In the genomic region with DNA sequence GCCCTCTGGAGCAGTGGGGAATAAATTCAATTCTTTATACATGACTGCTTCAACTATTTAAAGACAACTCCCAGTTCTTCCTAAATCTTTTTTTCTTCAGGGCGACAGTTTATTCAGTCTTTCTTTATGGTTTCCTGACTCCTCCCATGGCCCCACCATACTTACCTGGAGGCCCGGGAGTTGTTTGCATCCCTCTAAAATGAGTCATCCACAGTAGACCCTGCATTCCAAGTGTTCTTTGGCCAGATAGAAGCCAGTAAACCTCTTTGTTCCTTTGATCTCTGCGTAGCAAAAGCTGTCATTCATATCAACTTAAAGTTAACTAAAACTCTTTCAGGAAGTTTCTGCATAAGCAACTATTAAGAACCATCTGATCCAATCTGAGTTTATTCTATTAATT, we compare ENCODE assay signal across 1 cellular context.
A peak's percentile ranks its signal among the peaks of the same experiment; 100 is the strongest.
TF ChIP-seq lines count a peak whose summit lies in the region.

No MANE protein-coding gene starts in this region.

TF ChIP-seq in HepG2, 621 proteins besides CTCF, POLR2A, EP300 and RAD21 (continued from another document and continues in another):
- TF ChIP-seq, protein P1, sequence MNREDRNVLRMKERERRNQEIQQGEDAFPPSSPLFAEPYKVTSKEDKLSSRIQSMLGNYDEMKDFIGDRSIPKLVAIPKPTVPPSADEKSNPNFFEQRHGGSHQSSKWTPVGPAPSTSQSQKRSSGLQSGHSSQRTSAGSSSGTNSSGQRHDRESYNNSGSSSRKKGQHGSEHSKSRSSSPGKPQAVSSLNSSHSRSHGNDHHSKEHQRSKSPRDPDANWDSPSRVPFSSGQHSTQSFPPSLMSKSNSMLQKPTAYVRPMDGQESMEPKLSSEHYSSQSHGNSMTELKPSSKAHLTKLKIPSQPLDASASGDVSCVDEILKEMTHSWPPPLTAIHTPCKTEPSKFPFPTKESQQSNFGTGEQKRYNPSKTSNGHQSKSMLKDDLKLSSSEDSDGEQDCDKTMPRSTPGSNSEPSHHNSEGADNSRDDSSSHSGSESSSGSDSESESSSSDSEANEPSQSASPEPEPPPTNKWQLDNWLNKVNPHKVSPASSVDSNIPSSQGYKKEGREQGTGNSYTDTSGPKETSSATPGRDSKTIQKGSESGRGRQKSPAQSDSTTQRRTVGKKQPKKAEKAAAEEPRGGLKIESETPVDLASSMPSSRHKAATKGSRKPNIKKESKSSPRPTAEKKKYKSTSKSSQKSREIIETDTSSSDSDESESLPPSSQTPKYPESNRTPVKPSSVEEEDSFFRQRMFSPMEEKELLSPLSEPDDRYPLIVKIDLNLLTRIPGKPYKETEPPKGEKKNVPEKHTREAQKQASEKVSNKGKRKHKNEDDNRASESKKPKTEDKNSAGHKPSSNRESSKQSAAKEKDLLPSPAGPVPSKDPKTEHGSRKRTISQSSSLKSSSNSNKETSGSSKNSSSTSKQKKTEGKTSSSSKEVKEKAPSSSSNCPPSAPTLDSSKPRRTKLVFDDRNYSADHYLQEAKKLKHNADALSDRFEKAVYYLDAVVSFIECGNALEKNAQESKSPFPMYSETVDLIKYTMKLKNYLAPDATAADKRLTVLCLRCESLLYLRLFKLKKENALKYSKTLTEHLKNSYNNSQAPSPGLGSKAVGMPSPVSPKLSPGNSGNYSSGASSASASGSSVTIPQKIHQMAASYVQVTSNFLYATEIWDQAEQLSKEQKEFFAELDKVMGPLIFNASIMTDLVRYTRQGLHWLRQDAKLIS (CRISPR knock-in tag; IDR thresholded peaks at IDR 0.05) = no peak
- TF ChIP-seq, protein P2, sequence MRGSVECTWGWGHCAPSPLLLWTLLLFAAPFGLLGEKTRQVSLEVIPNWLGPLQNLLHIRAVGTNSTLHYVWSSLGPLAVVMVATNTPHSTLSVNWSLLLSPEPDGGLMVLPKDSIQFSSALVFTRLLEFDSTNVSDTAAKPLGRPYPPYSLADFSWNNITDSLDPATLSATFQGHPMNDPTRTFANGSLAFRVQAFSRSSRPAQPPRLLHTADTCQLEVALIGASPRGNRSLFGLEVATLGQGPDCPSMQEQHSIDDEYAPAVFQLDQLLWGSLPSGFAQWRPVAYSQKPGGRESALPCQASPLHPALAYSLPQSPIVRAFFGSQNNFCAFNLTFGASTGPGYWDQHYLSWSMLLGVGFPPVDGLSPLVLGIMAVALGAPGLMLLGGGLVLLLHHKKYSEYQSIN (CRISPR knock-in tag; IDR thresholded peaks at IDR 0.05; ENCODE audit: borderline replicate concordance) = no peak
- TF ChIP-seq ZNF138 (CRISPR knock-in tag; IDR thresholded peaks at IDR 0.05; ENCODE audit: low read depth) = no peak
- TF ChIP-seq, protein P3, sequence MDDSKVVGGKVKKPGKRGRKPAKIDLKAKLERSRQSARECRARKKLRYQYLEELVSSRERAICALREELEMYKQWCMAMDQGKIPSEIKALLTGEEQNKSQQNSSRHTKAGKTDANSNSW (CRISPR knock-in tag; IDR thresholded peaks at IDR 0.05; ENCODE audit: borderline replicate concordance) = no peak
- TF ChIP-seq, protein P4, sequence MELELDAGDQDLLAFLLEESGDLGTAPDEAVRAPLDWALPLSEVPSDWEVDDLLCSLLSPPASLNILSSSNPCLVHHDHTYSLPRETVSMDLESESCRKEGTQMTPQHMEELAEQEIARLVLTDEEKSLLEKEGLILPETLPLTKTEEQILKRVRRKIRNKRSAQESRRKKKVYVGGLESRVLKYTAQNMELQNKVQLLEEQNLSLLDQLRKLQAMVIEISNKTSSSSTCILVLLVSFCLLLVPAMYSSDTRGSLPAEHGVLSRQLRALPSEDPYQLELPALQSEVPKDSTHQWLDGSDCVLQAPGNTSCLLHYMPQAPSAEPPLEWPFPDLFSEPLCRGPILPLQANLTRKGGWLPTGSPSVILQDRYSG (CRISPR knock-in tag; IDR thresholded peaks at IDR 0.05) = no peak
- TF ChIP-seq, protein P5, sequence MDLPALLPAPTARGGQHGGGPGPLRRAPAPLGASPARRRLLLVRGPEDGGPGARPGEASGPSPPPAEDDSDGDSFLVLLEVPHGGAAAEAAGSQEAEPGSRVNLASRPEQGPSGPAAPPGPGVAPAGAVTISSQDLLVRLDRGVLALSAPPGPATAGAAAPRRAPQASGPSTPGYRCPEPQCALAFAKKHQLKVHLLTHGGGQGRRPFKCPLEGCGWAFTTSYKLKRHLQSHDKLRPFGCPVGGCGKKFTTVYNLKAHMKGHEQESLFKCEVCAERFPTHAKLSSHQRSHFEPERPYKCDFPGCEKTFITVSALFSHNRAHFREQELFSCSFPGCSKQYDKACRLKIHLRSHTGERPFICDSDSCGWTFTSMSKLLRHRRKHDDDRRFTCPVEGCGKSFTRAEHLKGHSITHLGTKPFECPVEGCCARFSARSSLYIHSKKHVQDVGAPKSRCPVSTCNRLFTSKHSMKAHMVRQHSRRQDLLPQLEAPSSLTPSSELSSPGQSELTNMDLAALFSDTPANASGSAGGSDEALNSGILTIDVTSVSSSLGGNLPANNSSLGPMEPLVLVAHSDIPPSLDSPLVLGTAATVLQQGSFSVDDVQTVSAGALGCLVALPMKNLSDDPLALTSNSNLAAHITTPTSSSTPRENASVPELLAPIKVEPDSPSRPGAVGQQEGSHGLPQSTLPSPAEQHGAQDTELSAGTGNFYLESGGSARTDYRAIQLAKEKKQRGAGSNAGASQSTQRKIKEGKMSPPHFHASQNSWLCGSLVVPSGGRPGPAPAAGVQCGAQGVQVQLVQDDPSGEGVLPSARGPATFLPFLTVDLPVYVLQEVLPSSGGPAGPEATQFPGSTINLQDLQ (CRISPR knock-in tag; IDR thresholded peaks at IDR 0.05) = no peak
- peak; percentile 43; the same call in 1 of the 2 replicates for TF ChIP-seq SP5 (CRISPR knock-in tag; IDR thresholded peaks at IDR 0.05; ENCODE audit: borderline replicate concordance, low read depth)
- TF ChIP-seq RARA (CRISPR knock-in tag; IDR thresholded peaks at IDR 0.05) = peak; percentile 34; the same call in 1 of the 2 replicates
- TF ChIP-seq HOXA5 (CRISPR knock-in tag; IDR thresholded peaks at IDR 0.05) = no peak
- TF ChIP-seq FOXO1 (CRISPR knock-in tag; IDR thresholded peaks at IDR 0.05) = peak; percentile 23; the same call in 1 of the 2 replicates
- TF ChIP-seq ZFP36L2 (CRISPR knock-in tag; IDR thresholded peaks at IDR 0.05) = no peak
- TF ChIP-seq ZFP62 (CRISPR knock-in tag; IDR thresholded peaks at IDR 0.05) = no peak
- TF ChIP-seq MIXL1 (CRISPR knock-in tag; IDR thresholded peaks at IDR 0.05) = no peak
- TF ChIP-seq, protein P6, sequence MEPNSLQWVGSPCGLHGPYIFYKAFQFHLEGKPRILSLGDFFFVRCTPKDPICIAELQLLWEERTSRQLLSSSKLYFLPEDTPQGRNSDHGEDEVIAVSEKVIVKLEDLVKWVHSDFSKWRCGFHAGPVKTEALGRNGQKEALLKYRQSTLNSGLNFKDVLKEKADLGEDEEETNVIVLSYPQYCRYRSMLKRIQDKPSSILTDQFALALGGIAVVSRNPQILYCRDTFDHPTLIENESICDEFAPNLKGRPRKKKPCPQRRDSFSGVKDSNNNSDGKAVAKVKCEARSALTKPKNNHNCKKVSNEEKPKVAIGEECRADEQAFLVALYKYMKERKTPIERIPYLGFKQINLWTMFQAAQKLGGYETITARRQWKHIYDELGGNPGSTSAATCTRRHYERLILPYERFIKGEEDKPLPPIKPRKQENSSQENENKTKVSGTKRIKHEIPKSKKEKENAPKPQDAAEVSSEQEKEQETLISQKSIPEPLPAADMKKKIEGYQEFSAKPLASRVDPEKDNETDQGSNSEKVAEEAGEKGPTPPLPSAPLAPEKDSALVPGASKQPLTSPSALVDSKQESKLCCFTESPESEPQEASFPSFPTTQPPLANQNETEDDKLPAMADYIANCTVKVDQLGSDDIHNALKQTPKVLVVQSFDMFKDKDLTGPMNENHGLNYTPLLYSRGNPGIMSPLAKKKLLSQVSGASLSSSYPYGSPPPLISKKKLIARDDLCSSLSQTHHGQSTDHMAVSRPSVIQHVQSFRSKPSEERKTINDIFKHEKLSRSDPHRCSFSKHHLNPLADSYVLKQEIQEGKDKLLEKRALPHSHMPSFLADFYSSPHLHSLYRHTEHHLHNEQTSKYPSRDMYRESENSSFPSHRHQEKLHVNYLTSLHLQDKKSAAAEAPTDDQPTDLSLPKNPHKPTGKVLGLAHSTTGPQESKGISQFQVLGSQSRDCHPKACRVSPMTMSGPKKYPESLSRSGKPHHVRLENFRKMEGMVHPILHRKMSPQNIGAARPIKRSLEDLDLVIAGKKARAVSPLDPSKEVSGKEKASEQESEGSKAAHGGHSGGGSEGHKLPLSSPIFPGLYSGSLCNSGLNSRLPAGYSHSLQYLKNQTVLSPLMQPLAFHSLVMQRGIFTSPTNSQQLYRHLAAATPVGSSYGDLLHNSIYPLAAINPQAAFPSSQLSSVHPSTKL (CRISPR knock-in tag; IDR thresholded peaks at IDR 0.05) = peak; percentile 89
- TF ChIP-seq ZMYM2 (CRISPR knock-in tag; IDR thresholded peaks at IDR 0.05) = no peak
- TF ChIP-seq ZNF367 (CRISPR knock-in tag; IDR thresholded peaks at IDR 0.05; ENCODE audit: borderline replicate concordance) = no peak
- no peak for TF ChIP-seq RAD51 (IDR thresholded peaks at IDR 0.05; ENCODE audit: borderline replicate concordance)
- TF ChIP-seq ZNF749 (CRISPR knock-in tag; IDR thresholded peaks at IDR 0.05; ENCODE audit: borderline replicate concordance) = no peak
- TF ChIP-seq ZNF703 (CRISPR knock-in tag; IDR thresholded peaks at IDR 0.05; ENCODE audit: borderline replicate concordance) = no peak
- no peak for TF ChIP-seq BORCS8-MEF2B (CRISPR knock-in tag; IDR thresholded peaks at IDR 0.05)
- TF ChIP-seq, protein P7, sequence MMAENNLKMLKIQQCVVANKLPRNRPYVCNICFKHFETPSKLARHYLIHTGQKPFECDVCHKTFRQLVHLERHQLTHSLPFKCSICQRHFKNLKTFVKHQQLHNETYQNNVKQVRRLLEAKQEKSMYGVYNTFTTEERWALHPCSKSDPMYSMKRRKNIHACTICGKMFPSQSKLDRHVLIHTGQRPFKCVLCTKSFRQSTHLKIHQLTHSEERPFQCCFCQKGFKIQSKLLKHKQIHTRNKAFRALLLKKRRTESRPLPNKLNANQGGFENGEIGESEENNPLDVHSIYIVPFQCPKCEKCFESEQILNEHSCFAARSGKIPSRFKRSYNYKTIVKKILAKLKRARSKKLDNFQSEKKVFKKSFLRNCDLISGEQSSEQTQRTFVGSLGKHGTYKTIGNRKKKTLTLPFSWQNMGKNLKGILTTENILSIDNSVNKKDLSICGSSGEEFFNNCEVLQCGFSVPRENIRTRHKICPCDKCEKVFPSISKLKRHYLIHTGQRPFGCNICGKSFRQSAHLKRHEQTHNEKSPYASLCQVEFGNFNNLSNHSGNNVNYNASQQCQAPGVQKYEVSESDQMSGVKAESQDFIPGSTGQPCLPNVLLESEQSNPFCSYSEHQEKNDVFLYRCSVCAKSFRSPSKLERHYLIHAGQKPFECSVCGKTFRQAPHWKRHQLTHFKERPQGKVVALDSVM (CRISPR knock-in tag; IDR thresholded peaks at IDR 0.05) = no peak
- TF ChIP-seq ZNF660 (CRISPR knock-in tag; IDR thresholded peaks at IDR 0.05; ENCODE audit: borderline replicate concordance, low read depth) = no peak
- TF ChIP-seq, protein P8, sequence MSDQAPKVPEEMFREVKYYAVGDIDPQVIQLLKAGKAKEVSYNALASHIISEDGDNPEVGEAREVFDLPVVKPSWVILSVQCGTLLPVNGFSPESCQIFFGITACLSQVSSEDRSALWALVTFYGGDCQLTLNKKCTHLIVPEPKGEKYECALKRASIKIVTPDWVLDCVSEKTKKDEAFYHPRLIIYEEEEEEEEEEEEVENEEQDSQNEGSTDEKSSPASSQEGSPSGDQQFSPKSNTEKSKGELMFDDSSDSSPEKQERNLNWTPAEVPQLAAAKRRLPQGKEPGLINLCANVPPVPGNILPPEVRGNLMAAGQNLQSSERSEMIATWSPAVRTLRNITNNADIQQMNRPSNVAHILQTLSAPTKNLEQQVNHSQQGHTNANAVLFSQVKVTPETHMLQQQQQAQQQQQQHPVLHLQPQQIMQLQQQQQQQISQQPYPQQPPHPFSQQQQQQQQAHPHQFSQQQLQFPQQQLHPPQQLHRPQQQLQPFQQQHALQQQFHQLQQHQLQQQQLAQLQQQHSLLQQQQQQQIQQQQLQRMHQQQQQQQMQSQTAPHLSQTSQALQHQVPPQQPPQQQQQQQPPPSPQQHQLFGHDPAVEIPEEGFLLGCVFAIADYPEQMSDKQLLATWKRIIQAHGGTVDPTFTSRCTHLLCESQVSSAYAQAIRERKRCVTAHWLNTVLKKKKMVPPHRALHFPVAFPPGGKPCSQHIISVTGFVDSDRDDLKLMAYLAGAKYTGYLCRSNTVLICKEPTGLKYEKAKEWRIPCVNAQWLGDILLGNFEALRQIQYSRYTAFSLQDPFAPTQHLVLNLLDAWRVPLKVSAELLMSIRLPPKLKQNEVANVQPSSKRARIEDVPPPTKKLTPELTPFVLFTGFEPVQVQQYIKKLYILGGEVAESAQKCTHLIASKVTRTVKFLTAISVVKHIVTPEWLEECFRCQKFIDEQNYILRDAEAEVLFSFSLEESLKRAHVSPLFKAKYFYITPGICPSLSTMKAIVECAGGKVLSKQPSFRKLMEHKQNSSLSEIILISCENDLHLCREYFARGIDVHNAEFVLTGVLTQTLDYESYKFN (CRISPR knock-in tag; conservative IDR thresholded peaks at IDR 0.05) = peak; percentile 66
- no peak for TF ChIP-seq CBFB (CRISPR knock-in tag; IDR thresholded peaks at IDR 0.05)
- no peak for TF ChIP-seq ZNF333 (CRISPR knock-in tag; IDR thresholded peaks at IDR 0.05; ENCODE audit: borderline replicate concordance)
- TF ChIP-seq SOX13 (IDR thresholded peaks at IDR 0.05) = no peak
- TF ChIP-seq SOX13 (CRISPR knock-in tag; conservative IDR thresholded peaks at IDR 0.05 in 1 of 2, IDR thresholded peaks at IDR 0.05 in 1 of 2) = peak in 1 of 2 experiments; percentile 69; a peak in 2 of 4 replicates
